Comparison of ENCODE assay signal across 29 cellular contexts in genomic region chr1:226440512-226440911, GRCh38.
"Had no signal": no experiment of that assay in that cellular context is flagged by ENCODE, and none has a peak within 500 bp of the region (broad histone marks: within the 10 kb centered on the region; RNA-seq: fewer than 3 reads in every experiment).

No MANE protein-coding gene starts in this region.

- DNase-seq: stimulated activated CD4-positive, alpha-beta T cell treated with anti-CD3 and anti-CD28 coated beads, Interleukin-2, amount 100 ng/mL, for 48 hours; stimulated activated CD4-positive, alpha-beta T cell treated with anti-CD3 and anti-CD28 coated beads, Interleukin-4, amount 100 ng/mL, for 1 hour; stimulated activated CD4-positive, alpha-beta T cell treated with anti-CD3 and anti-CD28 coated beads, Interleukin-4, amount 100 ng/mL, for 24 hours; stimulated activated CD4-positive, alpha-beta T cell treated with anti-CD3 and anti-CD28 coated beads, Interleukin-4, amount 100 ng/mL, for 4 hours; stimulated activated CD8-positive, alpha-beta memory T cell treated with anti-CD3 and anti-CD28 coated beads, Interleukin-4, amount 100 ng/mL, for 48 hours; stimulated activated naive B cell treated with anti-CD40 and anti-IgM and Interleukin-4, amounts not matched to agents 10 μg/mL and 1 μg/mL and 100 μg/mL, for 72 hours; stimulated activated naive CD4-positive, alpha-beta T cell; stimulated activated naive CD4-positive, alpha-beta T cell treated with Interleukin-2 at 50 U/mL for 16 hours; stimulated activated naive CD8-positive, alpha-beta T cell treated with anti-CD3 and anti-CD28 coated beads, Interleukin-15, amount 100 ng/mL, for 72 hours; stimulated activated naive CD8-positive, alpha-beta T cell treated with anti-CD3 and anti-CD28 coated beads, Interleukin-15, Interleukin-2, amounts not matched to agents 100 U/mL and 50 U/mL, for 24 hours; stomach; substantia nigra; testis; thyroid gland; tibial artery; transverse colon; trophoblast cell; upper lobe of left lung; upper lobe of right lung; uterus had no signal

- H3K27ac Mint-ChIP-seq: stimulated activated effector memory CD8-positive, alpha-beta T cell treated with anti-CD3 and anti-CD28 coated beads, Interleukin-12 subunit alpha, Interleukin-12 subunit beta, amount 100 ng/mL, for 72 hours; stimulated activated memory B cell treated with anti-CD40 and anti-IgM and Interleukin-4, amounts not matched to agents 10 μg/mL and 1 μg/mL and 100 μg/mL, for 72 hours; stimulated activated naive B cell treated with anti-CD40 and anti-IgM and Interleukin-4, amounts not matched to agents 10 μg/mL and 1 μg/mL and 100 μg/mL, for 72 hours; stimulated activated naive CD8-positive, alpha-beta T cell treated with anti-CD3 and anti-CD28 coated beads, Interleukin-15, amount 100 ng/mL, for 72 hours; stimulated activated naive CD8-positive, alpha-beta T cell treated with anti-CD3 and anti-CD28 coated beads, Interleukin-15, Interleukin-2, amounts not matched to agents 100 ng/mL and 50 ng/mL, for 24 hours; type B pancreatic cell had no signal

- ATAC-seq: stimulated activated effector memory CD8-positive, alpha-beta T cell treated with anti-CD3 and anti-CD28 coated beads, Interleukin-12 subunit alpha, Interleukin-12 subunit beta, amount 100 ng/mL, for 72 hours; stimulated activated memory B cell treated with anti-CD40 and anti-IgM and Interleukin-4, amounts not matched to agents 10 μg/mL and 1 μg/mL and 100 μg/mL, for 72 hours; stimulated activated naive B cell treated with anti-CD40 and anti-IgM and Interleukin-4, amounts not matched to agents 10 μg/mL and 1 μg/mL and 100 μg/mL, for 72 hours; stimulated activated naive CD8-positive, alpha-beta T cell treated with anti-CD3 and anti-CD28 coated beads, Interleukin-15, amount 100 ng/mL, for 72 hours; stimulated activated naive CD8-positive, alpha-beta T cell treated with anti-CD3 and anti-CD28 coated beads, Interleukin-15, Interleukin-2, amounts not matched to agents 100 U/mL and 50 U/mL, for 24 hours; upper lobe of right lung had no signal

- H3K9me3 Mint-ChIP-seq: stimulated activated effector memory CD8-positive, alpha-beta T cell treated with anti-CD3 and anti-CD28 coated beads, Interleukin-12 subunit alpha, Interleukin-12 subunit beta, amount 100 ng/mL, for 72 hours; stimulated activated memory B cell treated with anti-CD40 and anti-IgM and Interleukin-4, amounts not matched to agents 10 μg/mL and 1 μg/mL and 100 μg/mL, for 72 hours; stimulated activated naive B cell treated with anti-CD40 and anti-IgM and Interleukin-4, amounts not matched to agents 10 μg/mL and 1 μg/mL and 100 μg/mL, for 72 hours; stimulated activated naive CD8-positive, alpha-beta T cell treated with anti-CD3 and anti-CD28 coated beads, Interleukin-15, amount 100 ng/mL, for 72 hours; stimulated activated naive CD8-positive, alpha-beta T cell treated with anti-CD3 and anti-CD28 coated beads, Interleukin-15, Interleukin-2, amounts not matched to agents 100 ng/mL and 50 ng/mL, for 24 hours had no signal

- H3K9me3 ChIP-seq: stomach, suprapubic skin, testis, thoracic aorta, thyroid gland, tibial artery, transverse colon, upper lobe of left lung, upper lobe of right lung, uterus, vagina had no signal

- H3K36me3 Mint-ChIP-seq: stimulated activated effector memory CD8-positive, alpha-beta T cell treated with anti-CD3 and anti-CD28 coated beads, Interleukin-12 subunit alpha, Interleukin-12 subunit beta, amount 100 ng/mL, for 72 hours; stimulated activated memory B cell treated with anti-CD40 and anti-IgM and Interleukin-4, amounts not matched to agents 10 μg/mL and 1 μg/mL and 100 μg/mL, for 72 hours; stimulated activated naive B cell treated with anti-CD40 and anti-IgM and Interleukin-4, amounts not matched to agents 10 μg/mL and 1 μg/mL and 100 μg/mL, for 72 hours; type B pancreatic cell had no signal

- FAIRE-seq: urothelium cell line had no signal

- H3K4me3 Mint-ChIP-seq: stimulated activated effector memory CD8-positive, alpha-beta T cell treated with anti-CD3 and anti-CD28 coated beads, Interleukin-12 subunit alpha, Interleukin-12 subunit beta, amount 100 ng/mL, for 72 hours; stimulated activated memory B cell treated with anti-CD40 and anti-IgM and Interleukin-4, amounts not matched to agents 10 μg/mL and 1 μg/mL and 100 μg/mL, for 72 hours; stimulated activated naive B cell treated with anti-CD40 and anti-IgM and Interleukin-4, amounts not matched to agents 10 μg/mL and 1 μg/mL and 100 μg/mL, for 72 hours; stimulated activated naive CD8-positive, alpha-beta T cell treated with anti-CD3 and anti-CD28 coated beads, Interleukin-15, amount 100 ng/mL, for 72 hours; stimulated activated naive CD8-positive, alpha-beta T cell treated with anti-CD3 and anti-CD28 coated beads, Interleukin-15, Interleukin-2, amounts not matched to agents 100 ng/mL and 50 ng/mL, for 24 hours; type B pancreatic cell had no signal

- H3K4me3 ChIP-seq: stomach, suprapubic skin, testis, thoracic aorta, thyroid gland, tibial artery, tibial nerve, transverse colon, upper lobe of left lung, upper lobe of right lung, uterus, vagina had no signal

- H3K27ac ChIP-seq: stomach, suprapubic skin, testis, thoracic aorta, thyroid gland, tibial artery, tibial nerve, transverse colon, upper lobe of left lung, upper lobe of right lung, uterus, vagina had no signal

- H3K36me3 ChIP-seq: stomach, suprapubic skin, thoracic aorta, thyroid gland, tibial artery, tibial nerve, transverse colon, upper lobe of left lung, upper lobe of right lung, uterus, vagina had no signal

- H3K27me3 ChIP-seq: stomach, testis, thyroid gland, tibial nerve, upper lobe of left lung, upper lobe of right lung, vagina had no signal

- H3K4me1 ChIP-seq: stomach, testis, tibial artery, tibial nerve, transverse colon, upper lobe of left lung, upper lobe of right lung, uterus, vagina had no signal

- H3K27me3 Mint-ChIP-seq: stimulated activated memory B cell treated with anti-CD40 and anti-IgM and Interleukin-4, amounts not matched to agents 10 μg/mL and 1 μg/mL and 100 μg/mL, for 72 hours; stimulated activated naive B cell treated with anti-CD40 and anti-IgM and Interleukin-4, amounts not matched to agents 10 μg/mL and 1 μg/mL and 100 μg/mL, for 72 hours; stimulated activated naive CD8-positive, alpha-beta T cell treated with anti-CD3 and anti-CD28 coated beads, Interleukin-15, Interleukin-2, amounts not matched to agents 100 ng/mL and 50 ng/mL, for 24 hours had no signal
